Comparison of ENCODE assay signal across 1 cellular context in genomic region chr20:31440012-31440659, GRCh38.
TF ChIP-seq lines count a peak whose summit lies in the region.

TSS of gene DEFB123 (plus strand) at chr20:31440632. CDS start at chr20:31440699, 67 bp downstream.

TF ChIP-seq in K562, 482 proteins besides CTCF, POLR2A, EP300 and RAD21 (continued from another document):
- TF ChIP-seq ESRRA (IDR thresholded peaks at IDR 0.05; ENCODE audit: borderline replicate concordance, low read depth) (0 out of 2 replicates have a peak, but pooled peaks have one; percentile 39), CTCFL (IDR thresholded peaks at IDR 0.05; ENCODE audit: borderline replicate concordance, insufficient read depth, low read depth, low read length, poor library complexity, severe bottlenecking) (peak; percentile 80), SAFB2 (IDR thresholded peaks at IDR 0.05; ENCODE audit: borderline replicate concordance, low read depth, low read length, severe bottlenecking) (no peak), PKNOX1 (IDR thresholded peaks at IDR 0.05) (peak; percentile 57), DPF2 (IDR thresholded peaks at IDR 0.05) (no peak), CBFB (CRISPR knock-in tag; IDR thresholded peaks at IDR 0.05) (no peak)
